1 cellular context compared by ENCODE assay signal in the genomic region with DNA sequence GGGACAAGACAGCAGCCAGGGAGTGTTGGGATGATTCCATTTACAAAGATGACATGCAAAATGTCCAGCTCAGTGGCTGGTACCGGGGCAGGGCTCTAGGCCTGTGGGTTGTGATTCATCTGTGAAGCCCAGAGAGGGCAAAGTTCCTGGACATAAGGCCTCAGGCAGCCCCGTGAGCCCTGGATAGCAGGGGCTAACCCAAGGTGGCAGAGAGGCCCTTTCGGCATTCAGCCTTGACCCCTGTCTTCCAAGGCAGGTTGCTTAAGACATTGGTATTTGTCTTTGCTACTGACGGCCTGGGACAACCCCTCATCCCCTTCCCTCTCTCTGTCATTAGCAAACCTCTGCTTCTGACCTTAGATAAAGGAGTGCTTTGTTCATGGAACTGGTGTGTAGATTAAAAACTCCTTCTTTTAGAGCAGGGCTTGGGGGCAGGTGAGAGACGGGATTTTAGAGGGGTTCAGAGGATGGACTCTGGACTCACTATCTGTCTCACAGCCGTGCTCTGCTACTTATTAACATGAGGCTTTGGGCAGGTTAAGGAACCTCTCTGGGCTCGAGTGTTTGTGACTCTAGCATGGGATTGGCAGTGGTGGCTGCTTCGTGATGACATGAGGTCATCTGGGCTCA.
TF ChIP-seq lines count a peak whose summit lies in the region.

No MANE protein-coding gene starts in this region.

TF ChIP-seq in HepG2, 621 proteins besides CTCF, POLR2A, EP300 and RAD21 (continued from another document and continues in another):
- TF ChIP-seq, protein P1, sequence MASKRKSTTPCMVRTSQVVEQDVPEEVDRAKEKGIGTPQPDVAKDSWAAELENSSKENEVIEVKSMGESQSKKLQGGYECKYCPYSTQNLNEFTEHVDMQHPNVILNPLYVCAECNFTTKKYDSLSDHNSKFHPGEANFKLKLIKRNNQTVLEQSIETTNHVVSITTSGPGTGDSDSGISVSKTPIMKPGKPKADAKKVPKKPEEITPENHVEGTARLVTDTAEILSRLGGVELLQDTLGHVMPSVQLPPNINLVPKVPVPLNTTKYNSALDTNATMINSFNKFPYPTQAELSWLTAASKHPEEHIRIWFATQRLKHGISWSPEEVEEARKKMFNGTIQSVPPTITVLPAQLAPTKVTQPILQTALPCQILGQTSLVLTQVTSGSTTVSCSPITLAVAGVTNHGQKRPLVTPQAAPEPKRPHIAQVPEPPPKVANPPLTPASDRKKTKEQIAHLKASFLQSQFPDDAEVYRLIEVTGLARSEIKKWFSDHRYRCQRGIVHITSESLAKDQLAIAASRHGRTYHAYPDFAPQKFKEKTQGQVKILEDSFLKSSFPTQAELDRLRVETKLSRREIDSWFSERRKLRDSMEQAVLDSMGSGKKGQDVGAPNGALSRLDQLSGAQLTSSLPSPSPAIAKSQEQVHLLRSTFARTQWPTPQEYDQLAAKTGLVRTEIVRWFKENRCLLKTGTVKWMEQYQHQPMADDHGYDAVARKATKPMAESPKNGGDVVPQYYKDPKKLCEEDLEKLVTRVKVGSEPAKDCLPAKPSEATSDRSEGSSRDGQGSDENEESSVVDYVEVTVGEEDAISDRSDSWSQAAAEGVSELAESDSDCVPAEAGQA (IDR thresholded peaks at IDR 0.05; ENCODE audit: low read depth) = no peak
- TF ChIP-seq, protein P1 (CRISPR knock-in tag; IDR thresholded peaks at IDR 0.05; ENCODE audit: borderline replicate concordance) = no peak
- TF ChIP-seq CBX5 (CRISPR knock-in tag; IDR thresholded peaks at IDR 0.05; ENCODE audit: borderline replicate concordance) (peak; percentile 58; the same call in 1 of the 2 replicates), NCOA1 (CRISPR knock-in tag; IDR thresholded peaks at IDR 0.05) (0 out of 2 replicates have a peak, but pooled peaks have one; percentile 46), EZH2 (conservative IDR thresholded peaks at IDR 0.05; ENCODE audit: low read depth, low read length) (no peak), AGO1 (IDR thresholded peaks at IDR 0.05; ENCODE audit: low read depth, low read length, poor library complexity, severe bottlenecking) (no peak), ZNF501 (CRISPR knock-in tag; IDR thresholded peaks at IDR 0.05) (peak; percentile 38; the same call in 1 of the 2 replicates), ZNF749 (CRISPR knock-in tag; IDR thresholded peaks at IDR 0.05; ENCODE audit: borderline replicate concordance) (no peak), ZBTB7B (CRISPR knock-in tag; IDR thresholded peaks at IDR 0.05) (peak; percentile 96), ZNF616 (CRISPR knock-in tag; IDR thresholded peaks at IDR 0.05; ENCODE audit: low read depth) (no peak; the same call in 1 of the 2 replicates), SRSF4 (IDR thresholded peaks at IDR 0.05; ENCODE audit: low read depth, low read length, poor library complexity, severe bottlenecking) (no peak), KLF11 (CRISPR knock-in tag; IDR thresholded peaks at IDR 0.05) (no peak), GTF2F1 (IDR thresholded peaks at IDR 0.05; ENCODE audit: low read length) (no peak), STAT5B (CRISPR knock-in tag; IDR thresholded peaks at IDR 0.05) (no peak), ZFY (CRISPR knock-in tag; IDR thresholded peaks at IDR 0.05) (peak; percentile 58; the same call in 1 of the 2 replicates), BRCA1 (CRISPR knock-in tag; IDR thresholded peaks at IDR 0.05) (no peak), ZNF841 (CRISPR knock-in tag; IDR thresholded peaks at IDR 0.05; ENCODE audit: borderline replicate concordance) (no peak), THYN1 (CRISPR knock-in tag; IDR thresholded peaks at IDR 0.05; ENCODE audit: borderline replicate concordance, low read depth) (no peak), THAP11 (CRISPR knock-in tag; IDR thresholded peaks at IDR 0.05) (peak; percentile 46), NFIB (CRISPR knock-in tag; IDR thresholded peaks at IDR 0.05; ENCODE audit: borderline replicate concordance) (no peak), ONECUT2 (CRISPR knock-in tag; IDR thresholded peaks at IDR 0.05) (no peak), ZNF557 (CRISPR knock-in tag; IDR thresholded peaks at IDR 0.05) (no peak), ZNF326 (CRISPR knock-in tag; IDR thresholded peaks at IDR 0.05; ENCODE audit: borderline replicate concordance) (no peak), HNF4G (IDR thresholded peaks at IDR 0.05; ENCODE audit: borderline replicate concordance, low read depth, low read length) (peak; percentile 88), HNF4G (CRISPR knock-in tag; IDR thresholded peaks at IDR 0.05; ENCODE audit: borderline replicate concordance, low read depth) (peak; percentile 71; the same call in 1 of the 2 replicates), ZNF224 (CRISPR knock-in tag; IDR thresholded peaks at IDR 0.05) (no peak), TAF15 (IDR thresholded peaks at IDR 0.05; ENCODE audit: low read depth, low read length, poor library complexity, severe bottlenecking) (no peak), ZNF350 (CRISPR knock-in tag; IDR thresholded peaks at IDR 0.05; ENCODE audit: borderline replicate concordance, low read depth) (peak; percentile 76; the same call in 1 of the 2 replicates), ZSCAN22 (CRISPR knock-in tag; IDR thresholded peaks at IDR 0.05) (no peak), ZZZ3 (CRISPR knock-in tag; IDR thresholded peaks at IDR 0.05; ENCODE audit: borderline replicate concordance) (no peak), HOXD1 (CRISPR knock-in tag; IDR thresholded peaks at IDR 0.05) (no peak), MAFK (conservative IDR thresholded peaks at IDR 0.05 in 1 of 2, IDR thresholded peaks at IDR 0.05 in 1 of 2; ENCODE audit: low read length in 2 of 2) (no peak)
- TF ChIP-seq, protein P2, sequence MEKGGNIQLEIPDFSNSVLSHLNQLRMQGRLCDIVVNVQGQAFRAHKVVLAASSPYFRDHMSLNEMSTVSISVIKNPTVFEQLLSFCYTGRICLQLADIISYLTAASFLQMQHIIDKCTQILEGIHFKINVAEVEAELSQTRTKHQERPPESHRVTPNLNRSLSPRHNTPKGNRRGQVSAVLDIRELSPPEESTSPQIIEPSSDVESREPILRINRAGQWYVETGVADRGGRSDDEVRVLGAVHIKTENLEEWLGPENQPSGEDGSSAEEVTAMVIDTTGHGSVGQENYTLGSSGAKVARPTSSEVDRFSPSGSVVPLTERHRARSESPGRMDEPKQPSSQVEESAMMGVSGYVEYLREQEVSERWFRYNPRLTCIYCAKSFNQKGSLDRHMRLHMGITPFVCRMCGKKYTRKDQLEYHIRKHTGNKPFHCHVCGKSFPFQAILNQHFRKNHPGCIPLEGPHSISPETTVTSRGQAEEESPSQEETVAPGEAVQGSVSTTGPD (CRISPR knock-in tag; IDR thresholded peaks at IDR 0.05) = no peak
- TF ChIP-seq, protein P3, sequence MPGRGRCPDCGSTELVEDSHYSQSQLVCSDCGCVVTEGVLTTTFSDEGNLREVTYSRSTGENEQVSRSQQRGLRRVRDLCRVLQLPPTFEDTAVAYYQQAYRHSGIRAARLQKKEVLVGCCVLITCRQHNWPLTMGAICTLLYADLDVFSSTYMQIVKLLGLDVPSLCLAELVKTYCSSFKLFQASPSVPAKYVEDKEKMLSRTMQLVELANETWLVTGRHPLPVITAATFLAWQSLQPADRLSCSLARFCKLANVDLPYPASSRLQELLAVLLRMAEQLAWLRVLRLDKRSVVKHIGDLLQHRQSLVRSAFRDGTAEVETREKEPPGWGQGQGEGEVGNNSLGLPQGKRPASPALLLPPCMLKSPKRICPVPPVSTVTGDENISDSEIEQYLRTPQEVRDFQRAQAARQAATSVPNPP (CRISPR knock-in tag; IDR thresholded peaks at IDR 0.05) = no peak
- TF ChIP-seq, protein P4, sequence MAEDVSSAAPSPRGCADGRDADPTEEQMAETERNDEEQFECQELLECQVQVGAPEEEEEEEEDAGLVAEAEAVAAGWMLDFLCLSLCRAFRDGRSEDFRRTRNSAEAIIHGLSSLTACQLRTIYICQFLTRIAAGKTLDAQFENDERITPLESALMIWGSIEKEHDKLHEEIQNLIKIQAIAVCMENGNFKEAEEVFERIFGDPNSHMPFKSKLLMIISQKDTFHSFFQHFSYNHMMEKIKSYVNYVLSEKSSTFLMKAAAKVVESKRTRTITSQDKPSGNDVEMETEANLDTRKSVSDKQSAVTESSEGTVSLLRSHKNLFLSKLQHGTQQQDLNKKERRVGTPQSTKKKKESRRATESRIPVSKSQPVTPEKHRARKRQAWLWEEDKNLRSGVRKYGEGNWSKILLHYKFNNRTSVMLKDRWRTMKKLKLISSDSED (CRISPR knock-in tag; IDR thresholded peaks at IDR 0.05) = no peak
- TF ChIP-seq, protein P5, sequence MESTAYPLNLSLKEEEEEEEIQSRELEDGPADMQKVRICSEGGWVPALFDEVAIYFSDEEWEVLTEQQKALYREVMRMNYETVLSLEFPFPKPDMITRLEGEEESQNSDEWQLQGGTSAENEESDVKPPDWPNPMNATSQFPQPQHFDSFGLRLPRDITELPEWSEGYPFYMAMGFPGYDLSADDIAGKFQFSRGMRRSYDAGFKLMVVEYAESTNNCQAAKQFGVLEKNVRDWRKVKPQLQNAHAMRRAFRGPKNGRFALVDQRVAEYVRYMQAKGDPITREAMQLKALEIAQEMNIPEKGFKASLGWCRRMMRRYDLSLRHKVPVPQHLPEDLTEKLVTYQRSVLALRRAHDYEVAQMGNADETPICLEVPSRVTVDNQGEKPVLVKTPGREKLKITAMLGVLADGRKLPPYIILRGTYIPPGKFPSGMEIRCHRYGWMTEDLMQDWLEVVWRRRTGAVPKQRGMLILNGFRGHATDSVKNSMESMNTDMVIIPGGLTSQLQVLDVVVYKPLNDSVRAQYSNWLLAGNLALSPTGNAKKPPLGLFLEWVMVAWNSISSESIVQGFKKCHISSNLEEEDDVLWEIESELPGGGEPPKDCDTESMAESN (CRISPR knock-in tag; conservative IDR thresholded peaks at IDR 0.05) = no peak
- TF ChIP-seq, protein P6, sequence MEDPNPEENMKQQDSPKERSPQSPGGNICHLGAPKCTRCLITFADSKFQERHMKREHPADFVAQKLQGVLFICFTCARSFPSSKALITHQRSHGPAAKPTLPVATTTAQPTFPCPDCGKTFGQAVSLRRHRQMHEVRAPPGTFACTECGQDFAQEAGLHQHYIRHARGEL (CRISPR knock-in tag; IDR thresholded peaks at IDR 0.05) = no peak
